15 cellular contexts compared by ENCODE assay signal in the genomic region with DNA sequence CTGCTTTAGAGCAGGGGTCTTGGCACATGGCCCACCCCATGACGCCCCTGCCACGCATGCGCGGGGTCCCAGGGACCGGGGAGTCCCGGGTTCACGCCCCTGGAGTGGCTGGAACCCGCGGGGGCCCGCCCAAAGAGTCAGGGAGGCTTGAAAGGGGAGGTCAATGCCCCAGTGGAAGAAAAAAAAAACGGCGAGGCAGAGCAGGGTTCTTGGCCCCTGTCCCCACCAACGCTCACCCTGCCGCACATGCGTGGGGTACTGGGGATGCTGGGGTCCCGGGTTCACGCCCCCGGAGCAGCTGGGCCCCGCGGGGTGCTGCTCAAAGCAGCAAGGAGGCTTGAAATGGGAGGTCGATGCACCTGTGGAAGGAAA.
DNase-seq lines count a peak whose midpoint lies in the region; ATAC-seq and TF ChIP-seq lines count a peak whose summit lies in the region.
"Had no signal": no experiment of that assay in that cellular context is flagged by ENCODE, and none has a peak within 500 bp of the region (broad histone marks: within the 10 kb centered on the region; RNA-seq: fewer than 3 reads in every experiment).

No MANE protein-coding gene starts in this region.

- TF ChIP-seq EP300 in SK-N-SH (IDR thresholded peaks at IDR 0.05; ENCODE audit: borderline replicate concordance in 1 of 2, low read depth in 1 of 2, low read length in 1 of 2) = no peak

- CTCF ChIA-PET in SK-N-SH (lab: Yijun Ruan, JAX) (no interaction called here), Panc1 (lab: Charles Lee) (no interaction called here)

- ATAC-seq in SK-N-SH treated with all-trans-retinoic acid at 6 μM for 48 hours = no peak
- ATAC-seq in Panc1 = peak; percentile 6
- no peak for ATAC-seq in foreskin keratinocyte

- H3K4me2 ChIP-seq in SK-N-SH (peak overlapping the region; percentile 53), KMS-11 (peak overlapping the region; percentile 63)

- POLR2A ChIA-PET in SK-N-SH (lab: Yijun Ruan, JAX) = no interaction called here
- POLR2A ChIA-PET in Panc1 (lab: Charles Lee) = no interaction called here

- no peaks in the 10 kb centered on the region for H3K79me2 ChIP-seq in SK-N-SH (ENCODE audit: insufficient read depth)
- H3K79me2 ChIP-seq in KMS-11 (ENCODE audit: insufficient read depth, low read depth) = no peaks in the 10 kb centered on the region

- H3K27me3 ChIP-seq in SK-N-SH (ENCODE audit: insufficient read depth) = peaks cover 83% of the 10 kb centered on the region
- H3K27me3 ChIP-seq in KMS-11 (ENCODE audit: insufficient read depth, low read depth) = peaks cover 79% of the 10 kb centered on the region
- H3K27me3 ChIP-seq in Panc1 (ENCODE audit: control insufficient read depth, insufficient read depth, low read length) = no peaks in the 10 kb centered on the region; the same call in 1 of the 2 replicates
- no peaks in the 10 kb centered on the region for H3K27me3 ChIP-seq in foreskin keratinocyte

- TF ChIP-seq RAD21 in SK-N-SH (IDR thresholded peaks at IDR 0.05; ENCODE audit: low read length) = no peak

- no peaks in the 10 kb centered on the region for H4K20me1 ChIP-seq in SK-N-SH (ENCODE audit: insufficient read depth)
- H4K20me1 ChIP-seq in KMS-11 (ENCODE audit: insufficient read depth) = no peaks in the 10 kb centered on the region

- H3K36me3 ChIP-seq in SK-N-SH (replicated peaks in 1 of 2; ENCODE audit: control insufficient read depth in 1 of 2, insufficient read depth in 2 of 2, low read length in 1 of 2) = no peaks in the 10 kb centered on the region
- no peaks in the 10 kb centered on the region for H3K36me3 ChIP-seq in KMS-11 (ENCODE audit: insufficient read depth)
- H3K36me3 ChIP-seq in Panc1 (ENCODE audit: control insufficient read depth, insufficient read depth, low read length) = no peaks in the 10 kb centered on the region

- H3K9me3 ChIP-seq in SK-N-SH (no peaks in the 10 kb centered on the region), Panc1 (ENCODE audit: control insufficient read depth, insufficient read depth, low read depth, low read length) (no peaks in the 10 kb centered on the region)
- H3K9me3 ChIP-seq: Caco-2 had no signal

- TF ChIP-seq CTCF in SK-N-SH (IDR thresholded peaks at IDR 0.05) (no peak), KMS-11 (conservative IDR thresholded peaks at IDR 0.05; ENCODE audit: low read depth, low read length) (no peak), Panc1 (IDR thresholded peaks at IDR 0.05) (no peak), foreskin keratinocyte (conservative IDR thresholded peaks at IDR 0.05) (no peak)

- in situ Hi-C loops in Panc1 (cut with HindIII; ENCODE audit: low pct_unique_long_range_greater_than_20kb, low sequenced_read_pairs) = no loop called here

- H3K27ac ChIP-seq in SK-N-SH (ENCODE audit: low read depth in 2 of 2, low read length in 1 of 2) (no peak overlapping the region), KMS-11 (no peak overlapping the region), Panc1 (ENCODE audit: low read length) (peak overlapping the region; percentile 24; the same call in 1 of the 2 replicates), foreskin keratinocyte (no peak overlapping the region)
- H3K27ac ChIP-seq: C4-2B had no signal

- intact Hi-C loops in Panc1 (cut with micrococcal nuclease; ENCODE audit: unreplicated experiment) = no loop called here

- H3K4me1 ChIP-seq in SK-N-SH (ENCODE audit: control insufficient read depth in 1 of 2, insufficient read depth in 2 of 2, low read depth in 1 of 2, low read length in 1 of 2) (no peaks in the 10 kb centered on the region; a peak in 1 of 4 replicates), KMS-11 (ENCODE audit: low read depth, poor library complexity, severe bottlenecking) (peaks cover 7% of the 10 kb centered on the region), Panc1 (ENCODE audit: control insufficient read depth, insufficient read depth, low read length) (peaks cover 65% of the 10 kb centered on the region), foreskin keratinocyte (no peaks in the 10 kb centered on the region)

- H2AFZ ChIP-seq in SK-N-SH (ENCODE audit: low read depth) (no peak overlapping the region), KMS-11 (ENCODE audit: low read depth) (peak overlapping the region; percentile 41; the same call in 1 of the 2 replicates)

- WGBS in SK-N-SH (ENCODE audit: low lambda C conversion rate) = 4% methylated on average over 14 of the region's 21 CpGs

- H3K9me2 ChIP-seq in SK-N-SH = no peaks in the 10 kb centered on the region

- no peak overlapping the region for H3K9ac ChIP-seq in SK-N-SH
- no peak overlapping the region for H3K9ac ChIP-seq in KMS-11

- BruUV-seq in Panc1 (replicated peaks; lab: Mats Ljungman, UMichigan) = no TSS peak

- H3K4me3 ChIP-seq in SK-N-SH (ENCODE audit: low read depth in 2 of 2, low read length in 1 of 2) = no peak overlapping the region
- H3K4me3 ChIP-seq in KMS-11 (IDR thresholded peaks at IDR 0.05; ENCODE audit: insufficient read depth, low read depth, low read length) = no peak overlapping the region
- peak overlapping the region; percentile 32 to 63 for H3K4me3 ChIP-seq in Panc1 (ENCODE audit: low read depth in 2 of 2, low read length in 2 of 2)

- H3F3A ChIP-seq in SK-N-SH (replicated peaks; ENCODE audit: insufficient read depth) = no peaks in the 10 kb centered on the region

- DNase-seq in SK-N-SH (no peak), Panc1 (ENCODE audit: low read depth, low spot score) (no peak), SIG-M5 (lab: John Stamatoyannopoulos, UW) (no peak), putamen (ENCODE audit: low spot score) (no peak), foreskin keratinocyte (no peak)
- DNase-seq: AML-193; Caco-2; CD4-positive, alpha-beta T cell; DMS79 treated with DMSO at 0.1 percent for 48 hours; GF-D8; GOT3; H9 had no signal

TF ChIP-seq in SK-N-SH, 30 proteins besides CTCF, POLR2A, EP300 and RAD21:
- TF ChIP-seq, protein P1, sequence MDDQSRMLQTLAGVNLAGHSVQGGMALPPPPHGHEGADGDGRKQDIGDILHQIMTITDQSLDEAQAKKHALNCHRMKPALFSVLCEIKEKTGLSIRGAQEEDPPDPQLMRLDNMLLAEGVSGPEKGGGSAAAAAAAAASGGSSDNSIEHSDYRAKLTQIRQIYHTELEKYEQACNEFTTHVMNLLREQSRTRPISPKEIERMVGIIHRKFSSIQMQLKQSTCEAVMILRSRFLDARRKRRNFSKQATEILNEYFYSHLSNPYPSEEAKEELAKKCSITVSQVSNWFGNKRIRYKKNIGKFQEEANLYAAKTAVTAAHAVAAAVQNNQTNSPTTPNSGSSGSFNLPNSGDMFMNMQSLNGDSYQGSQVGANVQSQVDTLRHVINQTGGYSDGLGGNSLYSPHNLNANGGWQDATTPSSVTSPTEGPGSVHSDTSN (IDR thresholded peaks at IDR 0.05) = no peak
- TF ChIP-seq TEAD4 (IDR thresholded peaks at IDR 0.05; ENCODE audit: borderline replicate concordance, insufficient read depth) = no peak
- no peak for TF ChIP-seq SIN3A (IDR thresholded peaks at IDR 0.05; ENCODE audit: borderline replicate concordance, low read depth, low read length)
- no peak for TF ChIP-seq NFIC (IDR thresholded peaks at IDR 0.05; ENCODE audit: borderline replicate concordance)
- 0 out of 2 replicates have a peak, but pooled peaks have one; percentile 16 for TF ChIP-seq NRF1 (IDR thresholded peaks at IDR 0.05; ENCODE audit: low read depth, low read length)
- TF ChIP-seq FOXJ3 (CRISPR knock-in tag; IDR thresholded peaks at IDR 0.05) = no peak

TF ChIP-seq in SK-N-SH treated with all-trans-retinoic acid at 6 μM for 48 hours, 23 proteins besides CTCF, POLR2A, EP300 and RAD21:
- TF ChIP-seq ZFP30 (CRISPR knock-in tag; IDR thresholded peaks at IDR 0.05) (no peak), TOX (CRISPR knock-in tag; IDR thresholded peaks at IDR 0.05; ENCODE audit: borderline replicate concordance) (no peak), ISL1 (CRISPR knock-in tag; IDR thresholded peaks at IDR 0.05) (no peak), TCF4 (CRISPR knock-in tag; IDR thresholded peaks at IDR 0.05; ENCODE audit: borderline replicate concordance) (no peak)
- TF ChIP-seq, protein P2, sequence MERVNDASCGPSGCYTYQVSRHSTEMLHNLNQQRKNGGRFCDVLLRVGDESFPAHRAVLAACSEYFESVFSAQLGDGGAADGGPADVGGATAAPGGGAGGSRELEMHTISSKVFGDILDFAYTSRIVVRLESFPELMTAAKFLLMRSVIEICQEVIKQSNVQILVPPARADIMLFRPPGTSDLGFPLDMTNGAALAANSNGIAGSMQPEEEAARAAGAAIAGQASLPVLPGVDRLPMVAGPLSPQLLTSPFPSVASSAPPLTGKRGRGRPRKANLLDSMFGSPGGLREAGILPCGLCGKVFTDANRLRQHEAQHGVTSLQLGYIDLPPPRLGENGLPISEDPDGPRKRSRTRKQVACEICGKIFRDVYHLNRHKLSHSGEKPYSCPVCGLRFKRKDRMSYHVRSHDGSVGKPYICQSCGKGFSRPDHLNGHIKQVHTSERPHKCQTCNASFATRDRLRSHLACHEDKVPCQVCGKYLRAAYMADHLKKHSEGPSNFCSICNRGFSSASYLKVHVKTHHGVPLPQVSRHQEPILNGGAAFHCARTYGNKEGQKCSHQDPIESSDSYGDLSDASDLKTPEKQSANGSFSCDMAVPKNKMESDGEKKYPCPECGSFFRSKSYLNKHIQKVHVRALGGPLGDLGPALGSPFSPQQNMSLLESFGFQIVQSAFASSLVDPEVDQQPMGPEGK (CRISPR knock-in tag; IDR thresholded peaks at IDR 0.05; ENCODE audit: borderline replicate concordance) = no peak
- TF ChIP-seq, protein P3, sequence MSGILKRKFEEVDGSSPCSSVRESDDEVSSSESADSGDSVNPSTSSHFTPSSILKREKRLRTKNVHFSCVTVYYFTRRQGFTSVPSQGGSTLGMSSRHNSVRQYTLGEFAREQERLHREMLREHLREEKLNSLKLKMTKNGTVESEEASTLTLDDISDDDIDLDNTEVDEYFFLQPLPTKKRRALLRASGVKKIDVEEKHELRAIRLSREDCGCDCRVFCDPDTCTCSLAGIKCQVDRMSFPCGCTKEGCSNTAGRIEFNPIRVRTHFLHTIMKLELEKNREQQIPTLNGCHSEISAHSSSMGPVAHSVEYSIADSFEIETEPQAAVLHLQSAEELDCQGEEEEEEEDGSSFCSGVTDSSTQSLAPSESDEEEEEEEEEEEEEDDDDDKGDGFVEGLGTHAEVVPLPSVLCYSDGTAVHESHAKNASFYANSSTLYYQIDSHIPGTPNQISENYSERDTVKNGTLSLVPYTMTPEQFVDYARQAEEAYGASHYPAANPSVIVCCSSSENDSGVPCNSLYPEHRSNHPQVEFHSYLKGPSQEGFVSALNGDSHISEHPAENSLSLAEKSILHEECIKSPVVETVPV (CRISPR knock-in tag; IDR thresholded peaks at IDR 0.05) = no peak
TF ChIP-seq in SK-N-SH treated with all-trans-retinoic acid at 6 μM for 48 hours: peak in this region for 0.

Comparison
In these comparisons a context has a peak if more than half of its experiments do, and no peak if none do; other contexts are left out.
1. H3K4me3 ChIP-seq: peak in Panc1 (2 of 2); none in SK-N-SH (0 of 2) and KMS-11 (single experiment).